Comparison of ENCODE assay signal across 32 cellular contexts in genomic region chr5:158303883-158304282, GRCh38.
"Had no signal": no experiment of that assay in that cellular context is flagged by ENCODE, and none has a peak within 500 bp of the region (broad histone marks: within the 10 kb centered on the region; RNA-seq: fewer than 3 reads in every experiment).

No MANE protein-coding gene starts in this region.

- H3K4me1 ChIP-seq: Peyer's patch had no signal

- H3K9ac ChIP-seq: KMS-11 had no signal

- H3K27me3 ChIP-seq: Peyer's patch, SJCRH30 had no signal

- H3K27ac ChIP-seq: KMS-11, Peyer's patch, RWPE1, SJCRH30, SK-N-MC had no signal

- H3K36me3 ChIP-seq: Peyer's patch, SJCRH30 had no signal

- H3K4me2 ChIP-seq: KMS-11 had no signal

- H3K9me3 ChIP-seq: Peyer's patch, SJCRH30 had no signal

- H3K4me3 ChIP-seq: Peyer's patch, SJCRH30, SK-N-MC had no signal

- ATAC-seq: PC-3, Right ventricle myocardium inferior, SK-N-SH treated with all-trans-retinoic acid at 6 μM for 48 hours had no signal

- DNase-seq: Karpas-422, NCI-H1048, NCI-H1092 treated with DMSO at 0.1 percent for 48 hours, NCI-H1105 treated with DMSO at 0.1 percent for 48 hours, NCI-H1417, NCI-H1436, NCI-H146, NCI-H187, NCI-H1930, NCI-H2029 treated with DMSO at 0.1 percent for 48 hours, NCI-H2081 treated with DMSO at 0.1 percent for 48 hours, NCI-H2107, NCI-H2171, NCI-H226, NCI-H446 treated with DMSO at 0.1 percent for 48 hours, NCI-H510A, NCI-H524, NCI-H526, NCI-H69, NCI-H748 treated with DMSO at 0.1 percent for 48 hours, OCI-M1, PC-3, Peyer's patch, SHP77, SIG-M5, SJCRH30, T-helper 1 cell had no signal
